18 cellular contexts compared by ENCODE assay signal in genomic region chr3:72974956-72975355, GRCh38.
"Had no signal": no experiment of that assay in that cellular context is flagged by ENCODE, and none has a peak within 500 bp of the region (broad histone marks: within the 10 kb centered on the region; RNA-seq: fewer than 3 reads in every experiment).

No MANE protein-coding gene starts in this region.

- H3K4me1 ChIP-seq: lower lobe of right lung, prostate gland, uterus had no signal

- H3K4me3 Mint-ChIP-seq: activated naive CD8-positive, alpha-beta T cell treated with anti-CD3 and anti-CD28 coated beads for 36 hours; nephron progenitor cell; stimulated activated naive CD8-positive, alpha-beta T cell treated with anti-CD3 and anti-CD28 coated beads, Interleukin-15, Interleukin-2, amounts not matched to agents 100 ng/mL and 50 ng/mL, for 24 hours had no signal

- H3K9me3 ChIP-seq: lower lobe of right lung, prostate gland, tibial nerve, uterus had no signal

- ATAC-seq: lower lobe of right lung, right cardiac atrium had no signal

- H3K36me3 ChIP-seq: cardiac muscle cell, lower lobe of right lung, prostate gland, uterus had no signal

- H3K27ac Mint-ChIP-seq: activated naive CD8-positive, alpha-beta T cell treated with anti-CD3 and anti-CD28 coated beads for 36 hours; nephron progenitor cell; stimulated activated naive CD8-positive, alpha-beta T cell treated with anti-CD3 and anti-CD28 coated beads, Interleukin-15, Interleukin-2, amounts not matched to agents 100 ng/mL and 50 ng/mL, for 24 hours had no signal

- H3K4me3 ChIP-seq: cardiac muscle cell, dorsolateral prefrontal cortex, lower lobe of right lung, prostate gland, tibial nerve, uterus had no signal

- FAIRE-seq: frontal cortex, keratinocyte had no signal

- H3K36me3 Mint-ChIP-seq: activated naive CD8-positive, alpha-beta T cell treated with anti-CD3 and anti-CD28 coated beads for 36 hours had no signal

- H3K27me3 ChIP-seq: cardiac muscle cell, dorsolateral prefrontal cortex, tibial nerve, uterus had no signal

- H3K27ac ChIP-seq: cardiac muscle cell, lower lobe of right lung, prostate gland, uterus, VCaP had no signal

- DNase-seq: activated CD4-positive, alpha-beta T cell treated with anti-CD3 and anti-CD28 coated beads for 1 hour; activated naive CD8-positive, alpha-beta T cell treated with anti-CD3 and anti-CD28 coated beads for 36 hours; amniotic stem cell; dorsolateral prefrontal cortex; erythroblast; lower lobe of right lung; nephron progenitor cell; right cardiac atrium; stimulated activated CD4-positive, alpha-beta T cell treated with anti-CD3 and anti-CD28 coated beads, Interleukin-2, amount 100 ng/mL, for 24 hours; T-helper 2 cell; uterus had no signal
